ENCODE assay signal across 18 cellular contexts in genomic region chr5:81391-82021, GRCh38. TPM values are rescaled to one million over a fixed set of nuclear protein-coding genes. Genes with fewer than 3 reads are reported as not detected.
DNase-seq lines count a peak whose midpoint lies in the region; ATAC-seq and TF ChIP-seq lines count a peak whose summit lies in the region.
"Had no signal": no experiment of that assay in that cellular context is flagged by ENCODE, and none has a peak within 500 bp of the region (broad histone marks: within the 10 kb centered on the region; RNA-seq: fewer than 3 reads in every experiment).

No MANE protein-coding gene starts in this region.

- peak overlapping the region; percentile 54; the same call in 1 of the 2 replicates for H3K4me3 ChIP-seq in iPS-20b (ENCODE audit: low read length)
- no peak overlapping the region for H3K4me3 ChIP-seq in spleen
- H3K4me3 ChIP-seq: tibial artery had no signal

- no peak for TF ChIP-seq CTCF in spleen (IDR thresholded peaks at IDR 0.05 in 8 of 11, conservative IDR thresholded peaks at IDR 0.05 in 3 of 11)

- H3K36me3 ChIP-seq in iPS-20b (ENCODE audit: insufficient read depth, low read depth, low read length): no peaks in the 10 kb centered on the region
- no peaks in the 10 kb centered on the region for H3K36me3 ChIP-seq in spleen
- H3K36me3 ChIP-seq: tibial artery had no signal

- TF ChIP-seq POLR2A in spleen (IDR thresholded peaks at IDR 0.05): no peak

- H3K27me3 ChIP-seq in iPS-20b (ENCODE audit: insufficient read depth, low read length) (no peaks in the 10 kb centered on the region; the same call in 1 of the 2 replicates), spleen (replicated peaks in 1 of 7) (peaks cover 0 to 35% (median 0%) of the 10 kb centered on the region in 7 donors)

- no peaks in the 10 kb centered on the region for H3K9me3 ChIP-seq in iPS-20b (ENCODE audit: insufficient read depth, low read depth, low read length)
- H3K9me3 ChIP-seq in spleen: no peaks in the 10 kb centered on the region
- H3K9me3 ChIP-seq: tibial artery had no signal

- H3K4me1 ChIP-seq in iPS-20b (ENCODE audit: insufficient read depth, low read length) (peaks cover 17% of the 10 kb centered on the region; the same call in 1 of the 2 replicates), spleen (no peaks in the 10 kb centered on the region)
- H3K4me1 ChIP-seq: tibial artery had no signal

- no peak for ATAC-seq in HG03097 (IDR thresholded peaks at IDR 0.05; ENCODE audit: low FRiP score, unreplicated experiment)
- ATAC-seq: activated T-helper 17 cell treated with anti-CD3 and anti-CD28 coated beads, Interleukin-2, amount 50 U/mL, for 72 hours; sciatic nerve had no signal

- intact Hi-C loops in spleen (cut with DNase I; ENCODE audit: low total_unique reads): no loop called here

- WGBS in spleen, 5 donors: 80 to 86% (median 81%) methylated on average over 17 to 19 of the region's 19 CpGs

- H3K27ac ChIP-seq in iPS-20b (ENCODE audit: low read length): peak overlapping the region; percentile 30
- H3K27ac ChIP-seq in spleen: no peak overlapping the region
- H3K27ac ChIP-seq: tibial artery, VCaP had no signal

- peak overlapping the region; percentile 24; the same call in 1 of the 2 replicates for H3K9ac ChIP-seq in iPS-20b (ENCODE audit: low read depth, low read length)

- peak in 2 of 3 experiments; percentile 43 to 72 for DNase-seq in NCI-H1417 (lab: John Stamatoyannopoulos, UW)
- DNase-seq in NCI-H1417 treated with DMSO at 0.1 percent for 48 hours (lab: John Stamatoyannopoulos, UW): no peak
- peak; percentile 33 to 80 for DNase-seq in NCI-H524 (lab: John Stamatoyannopoulos, UW)
- DNase-seq in spleen: peak; percentile 66
- DNase-seq in T1000 (lab: John Stamatoyannopoulos, UW): no peak
- DNase-seq in AG08395 (ENCODE audit: low spot score): no peak
- DNase-seq: CD4-positive, alpha-beta memory T cell; KBM-7; NCI-H1105 treated with DMSO at 0.1 percent for 48 hours; stimulated activated CD4-positive, alpha-beta T cell treated with anti-CD3 and anti-CD28 coated beads, Interleukin-2, amount 100 ng/mL, for 48 hours; stimulated activated CD8-positive, alpha-beta memory T cell treated with anti-CD3 and anti-CD28 coated beads, Interleukin-4, amount 100 ng/mL, for 48 hours; tibial artery had no signal

RNA-seq across cellular contexts. Expression of gene PLEKHG4B, which starts 10.5 kb away (rescaled TPM):
- total RNA-seq in spleen: under 1 TPM in 6 of 7 donors, not detected in 1; 0.06 to 0.51 (median 0.34) TPM
- under 1 TPM in 2 of 3 donors, not detected in 1; under 0.01 to 0.09 TPM for polyA plus RNA-seq in spleen
- total RNA-seq: CD4-positive, alpha-beta memory T cell; NCI-H460 had no signal
- polyA plus RNA-seq: CD4-positive, alpha-beta memory T cell had no signal

Comparison
In these comparisons a context has a peak if more than half of its experiments do, and no peak if none do; other contexts are left out.
1. DNase-seq: peak in NCI-H1417 (2 of 3), NCI-H524 (2 of 2) and spleen (single experiment); none in NCI-H1417 treated with DMSO at 0.1 percent for 48 hours (single experiment), T1000 (single experiment) and AG08395 (single experiment).